12 cellular contexts compared by ENCODE assay signal in genomic region chr2:99984781-99985525, GRCh38.
DNase-seq lines count a peak whose midpoint lies in the region; ATAC-seq and TF ChIP-seq lines count a peak whose summit lies in the region.
"Had no signal": no experiment of that assay in that cellular context is flagged by ENCODE, and none has a peak within 500 bp of the region (broad histone marks: within the 10 kb centered on the region; RNA-seq: fewer than 3 reads in every experiment).

No MANE protein-coding gene starts in this region.

- H3K36me3 ChIP-seq in heart left ventricle: no peaks in the 10 kb centered on the region
- H3K36me3 ChIP-seq in left ventricle myocardium inferior: no peaks in the 10 kb centered on the region

- DNase-seq in heart left ventricle (no peak), cardiac septum (ENCODE audit: low spot score) (no peak), amniotic stem cell (lab: John Stamatoyannopoulos, UW) (peak; percentile 24), left ventricle myocardium inferior (no peak), NCI-H226 (no peak), activated T-cell treated with anti-CD3 and anti-CD28 coated beads for 4 hours (no peak), substantia nigra (lab: John Stamatoyannopoulos, UW) (no peak)
- no peak for DNase-seq in activated CD4-positive, alpha-beta T cell treated with anti-CD3 and anti-CD28 coated beads for 36 hours
- DNase-seq: AML-193, amygdala, Karpas-422 had no signal

- CTCF ChIA-PET in activated CD4-positive, alpha-beta T cell treated with anti-CD3 and anti-CD28 coated beads for 36 hours (lab: Charles Lee): no interaction called here

- H3K4me1 ChIP-seq in heart left ventricle (peaks cover 0 to 24% (median 6%) of the 10 kb centered on the region in 12 donors), left ventricle myocardium inferior (peaks cover 26% of the 10 kb centered on the region)

- TF ChIP-seq POLR2A in heart left ventricle (IDR thresholded peaks at IDR 0.05): no peak

- no peaks in the 10 kb centered on the region for H3K36me3 Mint-ChIP-seq in activated CD4-positive, alpha-beta T cell treated with anti-CD3 and anti-CD28 coated beads for 36 hours (ENCODE audit: low read depth)

- H3K9me3 ChIP-seq in heart left ventricle: no peaks in the 10 kb centered on the region
- H3K9me3 ChIP-seq in left ventricle myocardium inferior (replicated peaks): no peaks in the 10 kb centered on the region

- peak in 3 of 4 donors; percentile 32 to 51 (median 50) for ATAC-seq in heart left ventricle
- ATAC-seq in activated CD4-positive, alpha-beta T cell treated with anti-CD3 and anti-CD28 coated beads for 36 hours: no peak

- 47 to 62% (median 51%) methylated on average over 4 of the region's 4 CpGs for WGBS in heart left ventricle, 4 donors

- TF ChIP-seq CTCF in heart left ventricle (IDR thresholded peaks at IDR 0.05) (no peak), left ventricle myocardium inferior (IDR thresholded peaks at IDR 0.05; ENCODE audit: borderline replicate concordance) (no peak)

- H3K27ac ChIP-seq in heart left ventricle (peak overlapping the region in 1 of 12 donors; percentile 37), left ventricle myocardium inferior (replicated peaks) (peak overlapping the region; percentile 30), substantia nigra (ENCODE audit: low read depth, low read length, poor library complexity, severe bottlenecking) (no peak overlapping the region)
- H3K27ac ChIP-seq: VCaP had no signal

- POLR2A ChIA-PET in activated CD4-positive, alpha-beta T cell treated with anti-CD3 and anti-CD28 coated beads for 36 hours (lab: Charles Lee): no interaction called here

- no peak overlapping the region for H3K4me3 Mint-ChIP-seq in activated CD4-positive, alpha-beta T cell treated with anti-CD3 and anti-CD28 coated beads for 36 hours

- H3K27me3 ChIP-seq in heart left ventricle: no peaks in the 10 kb centered on the region
- no peaks in the 10 kb centered on the region for H3K27me3 ChIP-seq in left ventricle myocardium inferior (ENCODE audit: low read depth)

- intact Hi-C loops in heart left ventricle (cut with DNase I) (no loop called here), cardiac septum (cut with DNase I) (no loop called here), left ventricle myocardium inferior (cut with micrococcal nuclease) (no loop called here)
- intact Hi-C loops in activated CD4-positive, alpha-beta T cell treated with anti-CD3 and anti-CD28 coated beads for 36 hours (cut with DNase I, micrococcal nuclease): no loop called here

- H3K27ac Mint-ChIP-seq in activated CD4-positive, alpha-beta T cell treated with anti-CD3 and anti-CD28 coated beads for 36 hours: no peak overlapping the region

- H3K9me3 Mint-ChIP-seq in activated CD4-positive, alpha-beta T cell treated with anti-CD3 and anti-CD28 coated beads for 36 hours (ENCODE audit: low read depth): no peaks in the 10 kb centered on the region

- H3K4me3 ChIP-seq in heart left ventricle (no peak overlapping the region), left ventricle myocardium inferior (no peak overlapping the region)

- H3K27me3 Mint-ChIP-seq in activated CD4-positive, alpha-beta T cell treated with anti-CD3 and anti-CD28 coated beads for 36 hours: no peaks in the 10 kb centered on the region

- H3K4me1 Mint-ChIP-seq in activated CD4-positive, alpha-beta T cell treated with anti-CD3 and anti-CD28 coated beads for 36 hours: no peaks in the 10 kb centered on the region
